Comparison of ENCODE assay signal across 8 cellular contexts in the genomic region with DNA sequence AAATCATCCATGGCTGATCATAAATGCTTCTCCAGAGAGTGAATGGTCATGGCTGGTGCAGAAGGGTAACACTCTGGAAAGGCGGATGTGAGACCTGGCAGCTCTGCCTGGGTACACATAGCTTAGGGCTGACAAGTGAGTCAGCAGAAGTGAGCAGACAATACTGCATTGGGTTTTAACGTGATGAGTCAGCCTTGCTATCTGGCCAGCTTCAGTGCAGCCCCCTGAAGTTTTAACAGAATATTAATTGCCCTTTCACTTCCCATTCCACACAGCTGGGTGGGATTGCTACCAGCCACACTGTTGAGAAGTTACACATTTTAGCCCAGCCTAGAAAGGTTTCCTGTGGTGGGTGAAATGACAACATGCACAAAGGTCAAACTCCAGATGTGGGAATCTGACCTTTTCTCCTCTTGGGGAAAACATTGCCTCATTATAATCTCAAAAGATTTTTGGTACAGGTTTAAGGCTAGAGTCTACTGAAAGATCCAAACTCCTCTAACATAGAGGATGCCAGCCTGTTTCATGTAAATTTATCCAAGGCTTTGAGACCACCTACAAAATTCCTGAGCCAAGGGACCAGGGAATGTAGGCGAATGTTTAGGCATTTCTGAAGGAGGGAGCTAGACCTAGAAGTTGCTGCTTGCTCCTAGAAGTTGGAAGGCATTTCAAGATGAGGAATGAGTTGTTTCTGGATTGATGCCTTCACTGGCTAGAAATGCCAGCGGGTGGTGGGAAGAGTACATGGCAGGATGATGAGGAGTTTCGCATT.
A peak's percentile ranks its signal among the peaks of the same experiment; 100 is the strongest.
DNase-seq lines count a peak whose midpoint lies in the region; ATAC-seq and TF ChIP-seq lines count a peak whose summit lies in the region.

No MANE protein-coding gene starts in this region.

- no peaks in the 10 kb centered on the region for H3K9me2 ChIP-seq in OCI-LY7 (ENCODE audit: insufficient read depth, low read length)

- peak overlapping the region; percentile 47; the same call in 1 of the 2 replicates for H3K27ac Mint-ChIP-seq in WTC11

- H3K4me1 ChIP-seq in smooth muscle cell (ENCODE audit: low read depth): peaks cover 18% of the 10 kb centered on the region
- H3K4me1 ChIP-seq in OCI-LY7 (ENCODE audit: insufficient read depth, low read length, poor library complexity, severe bottlenecking): no peaks in the 10 kb centered on the region

- peak; percentile 97 for ATAC-seq in GM21529 (IDR thresholded peaks at IDR 0.05; ENCODE audit: unreplicated experiment)
- ATAC-seq in WTC11: peak; percentile 79
- peak; percentile 89 for ATAC-seq in left ventricle myocardium superior

- H3K9me3 ChIP-seq in smooth muscle cell (replicated peaks; ENCODE audit: low read depth) (no peaks in the 10 kb centered on the region), OCI-LY7 (ENCODE audit: low read length) (no peaks in the 10 kb centered on the region)

- H3K4me3 ChIP-seq in GM12864 (ENCODE audit: low read depth, low read length): no peak overlapping the region
- no peak overlapping the region for H3K4me3 ChIP-seq in smooth muscle cell
- H3K4me3 ChIP-seq in OCI-LY7 (ENCODE audit: low read depth, low read length, poor library complexity, severe bottlenecking): no peak overlapping the region

- TF ChIP-seq CTCF in GM12864 (IDR thresholded peaks at IDR 0.05; ENCODE audit: low read depth, low read length, missing control alignments) (no peak), WTC11 (IDR thresholded peaks at IDR 0.05) (no peak), smooth muscle cell (IDR thresholded peaks at IDR 0.05; ENCODE audit: borderline replicate concordance, insufficient read depth, poor library complexity, severe bottlenecking) (no peak), OCI-LY7 (conservative IDR thresholded peaks at IDR 0.05; ENCODE audit: low read length) (no peak)

- BruUV-seq in OCI-LY7 (replicated peaks; lab: Mats Ljungman, UMichigan): no TSS peak

- POLR2A ChIA-PET in WTC11 (lab: Charles Lee) (no interaction called here), OCI-LY7 (lab: Charles Lee) (interaction anchor here (0.7 to 2.4 kb wide), 4 partner anchors 14 to 46 kb away, joined by 3 to 6 read pairs (median 4); no protein-coding TSS in a partner anchor)

- WGBS in smooth muscle cell (ENCODE audit: low lambda C conversion rate): 52% methylated on average over 5 of the region's 5 CpGs

- H3F3A ChIP-seq in smooth muscle cell (ENCODE audit: low read depth): peaks cover 29% of the 10 kb centered on the region

- H3K9me3 Mint-ChIP-seq in WTC11: peaks cover 14% of the 10 kb centered on the region

- no peaks in the 10 kb centered on the region for H4K20me1 ChIP-seq in smooth muscle cell (ENCODE audit: low read depth)
- no peaks in the 10 kb centered on the region for H4K20me1 ChIP-seq in OCI-LY7 (ENCODE audit: insufficient read depth, low read length)

- CTCF ChIA-PET in WTC11 (lab: Charles Lee): interaction anchor here (0.6 to 1.1 kb wide), 3 partner anchors 18 to 64 kb away, joined by 3 to 4 read pairs (median 3); no protein-coding TSS in a partner anchor
- CTCF ChIA-PET in OCI-LY7 (lab: Charles Lee; ENCODE audit: unreplicated experiment): no interaction called here

- peaks cover 36% of the 10 kb centered on the region for H3K4me1 Mint-ChIP-seq in WTC11

- no peaks in the 10 kb centered on the region for H3K79me2 ChIP-seq in smooth muscle cell (ENCODE audit: low read depth)
- no peaks in the 10 kb centered on the region for H3K79me2 ChIP-seq in OCI-LY7 (ENCODE audit: insufficient read depth, low read depth, low read length)

- H2AFZ ChIP-seq in smooth muscle cell (ENCODE audit: low read depth) (peak overlapping the region; percentile 59), OCI-LY7 (ENCODE audit: low read length) (no peak overlapping the region)

- no peak overlapping the region for H3K4me3 Mint-ChIP-seq in WTC11

- H3K27me3 Mint-ChIP-seq in WTC11 (ENCODE audit: low read depth): no peaks in the 10 kb centered on the region

- no peaks in the 10 kb centered on the region for H3K36me3 Mint-ChIP-seq in WTC11

- H3K27ac ChIP-seq in smooth muscle cell (ENCODE audit: low read depth) (peak overlapping the region; percentile 91), OCI-LY7 (ENCODE audit: low read depth, low read length, poor library complexity, severe bottlenecking) (no peak overlapping the region)

- DNase-seq in GM12864 (ENCODE audit: low read depth) (peak; percentile 71), HS-27A (ENCODE audit: low read depth) (peak; percentile 84), WTC11 (ENCODE audit: low spot score) (no peak), left ventricle myocardium superior (peak; percentile 63), smooth muscle cell (lab: John Stamatoyannopoulos, UW; ENCODE audit: unreplicated experiment) (no peak), OCI-LY7 (ENCODE audit: low spot score) (no peak), NCI-H1436 (lab: John Stamatoyannopoulos, UW) (no peak)

- peak overlapping the region; percentile 66 for H3K4me2 ChIP-seq in smooth muscle cell
- no peak overlapping the region for H3K4me2 ChIP-seq in OCI-LY7 (ENCODE audit: low read length)

- intact Hi-C loops in left ventricle myocardium superior (cut with micrococcal nuclease) (loop anchor here (5.0 kb wide), 1 partner anchor 51 kb away; no protein-coding TSS in a partner anchor), OCI-LY7 (cut with micrococcal nuclease; ENCODE audit: unreplicated experiment) (no loop called here)

- H3K9ac ChIP-seq in smooth muscle cell (ENCODE audit: low read depth): peak overlapping the region; percentile 57

- H3K36me3 ChIP-seq in smooth muscle cell (ENCODE audit: low read depth) (no peaks in the 10 kb centered on the region), OCI-LY7 (ENCODE audit: insufficient read depth, low read length) (no peaks in the 10 kb centered on the region)

- H3K27me3 ChIP-seq in smooth muscle cell (ENCODE audit: low read depth): no peaks in the 10 kb centered on the region

TF ChIP-seq in WTC11, 78 proteins besides CTCF, POLR2A, EP300 and RAD21 (continues in another document):
- TF ChIP-seq IRF1 (CRISPR knock-in tag; IDR thresholded peaks at IDR 0.05) (no peak), SP1 (CRISPR knock-in tag; conservative IDR thresholded peaks at IDR 0.05) (no peak), TCF7 (CRISPR knock-in tag; IDR thresholded peaks at IDR 0.05; ENCODE audit: low read depth) (no peak), TEAD4 (CRISPR knock-in tag; IDR thresholded peaks at IDR 0.05) (no peak), MYBL2 (CRISPR knock-in tag; IDR thresholded peaks at IDR 0.05) (no peak), ATF1 (CRISPR knock-in tag; IDR thresholded peaks at IDR 0.05) (no peak), ZBTB43 (CRISPR knock-in tag; IDR thresholded peaks at IDR 0.05) (no peak), NR1H2 (CRISPR knock-in tag; IDR thresholded peaks at IDR 0.05) (no peak)
- TF ChIP-seq, protein P1, sequence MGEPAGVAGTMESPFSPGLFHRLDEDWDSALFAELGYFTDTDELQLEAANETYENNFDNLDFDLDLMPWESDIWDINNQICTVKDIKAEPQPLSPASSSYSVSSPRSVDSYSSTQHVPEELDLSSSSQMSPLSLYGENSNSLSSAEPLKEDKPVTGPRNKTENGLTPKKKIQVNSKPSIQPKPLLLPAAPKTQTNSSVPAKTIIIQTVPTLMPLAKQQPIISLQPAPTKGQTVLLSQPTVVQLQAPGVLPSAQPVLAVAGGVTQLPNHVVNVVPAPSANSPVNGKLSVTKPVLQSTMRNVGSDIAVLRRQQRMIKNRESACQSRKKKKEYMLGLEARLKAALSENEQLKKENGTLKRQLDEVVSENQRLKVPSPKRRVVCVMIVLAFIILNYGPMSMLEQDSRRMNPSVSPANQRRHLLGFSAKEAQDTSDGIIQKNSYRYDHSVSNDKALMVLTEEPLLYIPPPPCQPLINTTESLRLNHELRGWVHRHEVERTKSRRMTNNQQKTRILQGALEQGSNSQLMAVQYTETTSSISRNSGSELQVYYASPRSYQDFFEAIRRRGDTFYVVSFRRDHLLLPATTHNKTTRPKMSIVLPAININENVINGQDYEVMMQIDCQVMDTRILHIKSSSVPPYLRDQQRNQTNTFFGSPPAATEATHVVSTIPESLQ (CRISPR knock-in tag; IDR thresholded peaks at IDR 0.05): no peak
- TF ChIP-seq, protein P2, sequence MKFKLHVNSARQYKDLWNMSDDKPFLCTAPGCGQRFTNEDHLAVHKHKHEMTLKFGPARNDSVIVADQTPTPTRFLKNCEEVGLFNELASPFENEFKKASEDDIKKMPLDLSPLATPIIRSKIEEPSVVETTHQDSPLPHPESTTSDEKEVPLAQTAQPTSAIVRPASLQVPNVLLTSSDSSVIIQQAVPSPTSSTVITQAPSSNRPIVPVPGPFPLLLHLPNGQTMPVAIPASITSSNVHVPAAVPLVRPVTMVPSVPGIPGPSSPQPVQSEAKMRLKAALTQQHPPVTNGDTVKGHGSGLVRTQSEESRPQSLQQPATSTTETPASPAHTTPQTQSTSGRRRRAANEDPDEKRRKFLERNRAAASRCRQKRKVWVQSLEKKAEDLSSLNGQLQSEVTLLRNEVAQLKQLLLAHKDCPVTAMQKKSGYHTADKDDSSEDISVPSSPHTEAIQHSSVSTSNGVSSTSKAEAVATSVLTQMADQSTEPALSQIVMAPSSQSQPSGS (CRISPR knock-in tag; IDR thresholded peaks at IDR 0.05; ENCODE audit: borderline replicate concordance, low read depth): no peak

Comparison
In these comparisons a context has a peak if more than half of its experiments do, and no peak if none do; other contexts are left out.
1. DNase-seq: peak in GM12864 (single experiment), HS-27A (single experiment) and left ventricle myocardium superior (single experiment); none in WTC11 (single experiment), smooth muscle cell (single experiment), OCI-LY7 (single experiment) and NCI-H1436 (single experiment).
2. Peak in every context shown above with its lines, with median percentiles within 50 percentile points of each other: ATAC-seq.